Comparison of ENCODE assay signal across 23 cellular contexts in the genomic region with DNA sequence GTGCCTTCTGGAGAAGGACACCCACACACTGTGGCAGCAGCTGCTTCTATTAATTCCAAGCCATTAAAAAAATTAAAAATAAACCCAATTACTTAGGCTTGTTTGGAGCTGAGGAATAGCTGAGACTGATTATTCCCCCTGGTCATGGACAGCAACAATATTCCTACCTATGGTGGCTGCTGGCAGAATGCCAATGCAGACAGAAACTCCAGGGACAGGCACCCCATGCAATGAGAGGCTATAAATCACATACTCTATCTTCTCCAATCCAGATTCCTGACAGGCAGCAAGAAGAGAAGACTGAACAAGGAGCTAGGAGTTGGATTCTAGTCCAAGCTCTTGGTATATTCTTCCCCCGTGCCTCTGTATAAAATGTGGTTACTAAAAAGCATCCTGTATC.
DNase-seq lines count a peak whose midpoint lies in the region; ATAC-seq and TF ChIP-seq lines count a peak whose summit lies in the region.
"Had no signal": no experiment of that assay in that cellular context is flagged by ENCODE, and none has a peak within 500 bp of the region (broad histone marks: within the 10 kb centered on the region; RNA-seq: fewer than 3 reads in every experiment).

No MANE protein-coding gene starts in this region.

- peak; percentile 3 for DNase-seq in Ammon's horn (ENCODE audit: low spot score)
- DNase-seq in NCI-H1105 treated with DMSO at 0.1 percent for 48 hours (lab: John Stamatoyannopoulos, UW): peak; percentile 89
- DNase-seq in NCI-H345 (lab: John Stamatoyannopoulos, UW): peak; percentile 82
- no peak for DNase-seq in psoas muscle
- DNase-seq in AG20443 (ENCODE audit: low spot score): no peak
- DNase-seq: activated CD4-positive, alpha-beta T cell treated with anti-CD3 and anti-CD28 coated beads for 1 hour; activated naive CD8-positive, alpha-beta T cell treated with anti-CD3 and anti-CD28 coated beads, Interleukin-2, amount 10 ng/mL, durations not matched to agents 7 days and 5 days; C1 segment of cervical spinal cord; endodermal cell; glutamatergic neuron; MG63; natural killer cell; NCI-H2081 treated with DMSO at 0.1 percent for 48 hours; ovary; right cardiac atrium; stimulated activated CD4-positive, alpha-beta T cell treated with anti-CD3 and anti-CD28 coated beads, Interleukin-12 subunit alpha, Interleukin-12 subunit beta, amount 100 ng/mL, for 4 hours had no signal

- 77 to 95% (median 81%) methylated on average over 1 of the region's 1 CpG for WGBS in psoas muscle, 3 donors

- TF ChIP-seq CTCF in psoas muscle (IDR thresholded peaks at IDR 0.05): no peak

- intact Hi-C loops in psoas muscle (cut with DNase I): no loop called here

- no peaks in the 10 kb centered on the region for H3K4me1 Mint-ChIP-seq in activated T-helper 17 cell treated with anti-CD3 and anti-CD28 coated beads, Interleukin-2, amount 50 U/mL, for 72 hours
- H3K4me1 Mint-ChIP-seq: activated naive CD8-positive, alpha-beta T cell treated with anti-CD3 and anti-CD28 coated beads, Interleukin-2, amount 10 ng/mL, durations not matched to agents 7 days and 5 days; natural killer cell had no signal

- no peaks in the 10 kb centered on the region for H3K4me1 ChIP-seq in psoas muscle
- H3K4me1 ChIP-seq: A549, body of pancreas had no signal

- H3K4me3 ChIP-seq in psoas muscle: no peak overlapping the region
- H3K4me3 ChIP-seq: A549, body of pancreas, GM12878, MG63, ovary had no signal

- no peaks in the 10 kb centered on the region for H3K36me3 Mint-ChIP-seq in activated T-helper 17 cell treated with anti-CD3 and anti-CD28 coated beads, Interleukin-2, amount 50 U/mL, for 72 hours (ENCODE audit: low read depth)
- H3K36me3 Mint-ChIP-seq: activated naive CD8-positive, alpha-beta T cell treated with anti-CD3 and anti-CD28 coated beads, Interleukin-2, amount 10 ng/mL, durations not matched to agents 7 days and 5 days; natural killer cell had no signal

- H3K27me3 Mint-ChIP-seq in activated T-helper 17 cell treated with anti-CD3 and anti-CD28 coated beads, Interleukin-2, amount 50 U/mL, for 72 hours: peaks cover 4% of the 10 kb centered on the region

- no peak overlapping the region for H3K4me3 Mint-ChIP-seq in activated T-helper 17 cell treated with anti-CD3 and anti-CD28 coated beads, Interleukin-2, amount 50 U/mL, for 72 hours
- H3K4me3 Mint-ChIP-seq: activated naive CD8-positive, alpha-beta T cell treated with anti-CD3 and anti-CD28 coated beads, Interleukin-2, amount 10 ng/mL, durations not matched to agents 7 days and 5 days; endodermal cell; natural killer cell had no signal

- H3K27ac ChIP-seq in psoas muscle: no peak overlapping the region
- H3K27ac ChIP-seq: A549, body of pancreas, ovary had no signal

- no peak overlapping the region for H3K27ac Mint-ChIP-seq in activated T-helper 17 cell treated with anti-CD3 and anti-CD28 coated beads, Interleukin-2, amount 50 U/mL, for 72 hours
- H3K27ac Mint-ChIP-seq: activated naive CD8-positive, alpha-beta T cell treated with anti-CD3 and anti-CD28 coated beads, Interleukin-2, amount 10 ng/mL, durations not matched to agents 7 days and 5 days; endodermal cell; natural killer cell had no signal

- no peaks in the 10 kb centered on the region for H3K36me3 ChIP-seq in psoas muscle (ENCODE audit: insufficient read depth in 1 of 2, low read depth in 1 of 2)
- H3K36me3 ChIP-seq: MG63, ovary had no signal

- peaks cover 4% of the 10 kb centered on the region for H3K9me3 Mint-ChIP-seq in activated T-helper 17 cell treated with anti-CD3 and anti-CD28 coated beads, Interleukin-2, amount 50 U/mL, for 72 hours
- H3K9me3 Mint-ChIP-seq: activated naive CD8-positive, alpha-beta T cell treated with anti-CD3 and anti-CD28 coated beads, Interleukin-2, amount 10 ng/mL, durations not matched to agents 7 days and 5 days had no signal

- no peaks in the 10 kb centered on the region for H3K9me3 ChIP-seq in psoas muscle
- H3K9me3 ChIP-seq: A549, body of pancreas, MG63, ovary had no signal

- peak; percentile 3; the same call in 1 of the 3 replicates for ATAC-seq in SK-N-SH treated with all-trans-retinoic acid at 6 μM for 48 hours
- ATAC-seq in activated T-helper 17 cell treated with anti-CD3 and anti-CD28 coated beads, Interleukin-2, amount 50 U/mL, for 72 hours (replicated peaks): no peak
- ATAC-seq in psoas muscle: no peak
- no peak for ATAC-seq in GM18868 (IDR thresholded peaks at IDR 0.05; ENCODE audit: unreplicated experiment)
- ATAC-seq: A549, body of pancreas, GM12878, left lobe of liver, natural killer cell, right cardiac atrium had no signal

- no peaks in the 10 kb centered on the region for H3K27me3 ChIP-seq in psoas muscle (ENCODE audit: insufficient read depth in 3 of 3, low read length in 2 of 3)
- H3K27me3 ChIP-seq: body of pancreas, MG63, ovary had no signal

TF ChIP-seq in SK-N-SH treated with all-trans-retinoic acid at 6 μM for 48 hours, 23 proteins besides CTCF, POLR2A, EP300 and RAD21:
- TF ChIP-seq ZFP3 (CRISPR knock-in tag; IDR thresholded peaks at IDR 0.05): no peak
TF ChIP-seq in SK-N-SH treated with all-trans-retinoic acid at 6 μM for 48 hours: peak in this region for 0.

Comparison
In these comparisons a context has a peak if more than half of its experiments do, and no peak if none do; other contexts are left out.
1. DNase-seq: peak in Ammon's horn (single experiment), NCI-H1105 treated with DMSO at 0.1 percent for 48 hours (single experiment) and NCI-H345 (single experiment); none in psoas muscle (0 of 2) and AG20443 (single experiment).